ENCODE assay signal across 24 cellular contexts in genomic region chr22:48779211-48779643, GRCh38.
DNase-seq lines count a peak whose midpoint lies in the region; ATAC-seq and TF ChIP-seq lines count a peak whose summit lies in the region.
"Had no signal": no experiment of that assay in that cellular context is flagged by ENCODE, and none has a peak within 500 bp of the region (broad histone marks: within the 10 kb centered on the region; RNA-seq: fewer than 3 reads in every experiment).

No MANE protein-coding gene starts in this region.

- no peak for TF ChIP-seq CTCF in vagina (IDR thresholded peaks at IDR 0.05)

- POLR2A ChIA-PET in naive thymus-derived CD4-positive, alpha-beta T cell (lab: Charles Lee), result no interaction called here

- H3K4me1 ChIP-seq in vagina, result no peaks in the 10 kb centered on the region
- no peaks in the 10 kb centered on the region for H3K4me1 ChIP-seq in naive thymus-derived CD4-positive, alpha-beta T cell (ENCODE audit: control insufficient read depth in 2 of 2, insufficient read depth in 2 of 2, low read length in 2 of 2)
- H3K4me1 ChIP-seq: A549 had no signal

- H3K36me3 ChIP-seq in vagina, result no peaks in the 10 kb centered on the region
- no peaks in the 10 kb centered on the region for H3K36me3 ChIP-seq in naive thymus-derived CD4-positive, alpha-beta T cell (ENCODE audit: control insufficient read depth in 2 of 3, insufficient read depth in 3 of 3, low read length in 3 of 3)

- H3K9me3 ChIP-seq in vagina, result no peaks in the 10 kb centered on the region
- no peaks in the 10 kb centered on the region for H3K9me3 ChIP-seq in naive thymus-derived CD4-positive, alpha-beta T cell (ENCODE audit: control insufficient read depth in 2 of 3, low read length in 3 of 3)

- no peaks in the 10 kb centered on the region for H3K4me1 Mint-ChIP-seq in naive thymus-derived CD4-positive, alpha-beta T cell
- H3K4me1 Mint-ChIP-seq: CD4-positive, alpha-beta memory T cell had no signal

- no peaks in the 10 kb centered on the region for H3K36me3 Mint-ChIP-seq in naive thymus-derived CD4-positive, alpha-beta T cell
- H3K36me3 Mint-ChIP-seq: CD4-positive, alpha-beta memory T cell had no signal

- no peak overlapping the region for H3K27ac Mint-ChIP-seq in naive thymus-derived CD4-positive, alpha-beta T cell
- H3K27ac Mint-ChIP-seq: CD4-positive, alpha-beta memory T cell; GM23338 had no signal

- peak; percentile 70 for DNase-seq in cardiac septum (ENCODE audit: low spot score)
- DNase-seq in left cardiac atrium, result no peak
- peak; percentile 28 for DNase-seq in ecto neural progenitor cell (ENCODE audit: low spot score)
- DNase-seq in mesenteric fat pad (ENCODE audit: low spot score), result peak; percentile 85
- DNase-seq in vagina (ENCODE audit: extremely low spot score in 2 of 2), result peak; percentile 37 to 91
- no peak for DNase-seq in NCI-H2171 treated with DMSO at 0.1 percent for 48 hours (lab: John Stamatoyannopoulos, UW)
- DNase-seq in naive thymus-derived CD4-positive, alpha-beta T cell, result no peak
- DNase-seq: C1 segment of cervical spinal cord; CD4-positive, alpha-beta memory T cell; COR-L47; DMS53; H9; KBM-7; MV-4-11; NCI-H1105; NCI-H146; NCI-H1930; NCI-H2107; NCI-H446; NCI-H524 treated with DMSO at 0.1 percent for 48 hours; NCI-H774; SIG-M5 had no signal

- no peaks in the 10 kb centered on the region for H3K27me3 ChIP-seq in vagina
- no peaks in the 10 kb centered on the region for H3K27me3 ChIP-seq in naive thymus-derived CD4-positive, alpha-beta T cell (ENCODE audit: control insufficient read depth in 2 of 2, insufficient read depth in 2 of 2, low read length in 2 of 2)

- CTCF ChIA-PET in naive thymus-derived CD4-positive, alpha-beta T cell (lab: Charles Lee), result no interaction called here

- H3K4me3 ChIP-seq in vagina, result no peak overlapping the region
- no peak overlapping the region for H3K4me3 ChIP-seq in naive thymus-derived CD4-positive, alpha-beta T cell (ENCODE audit: low read length)
- H3K4me3 ChIP-seq: A549, GM23338 had no signal

- ATAC-seq in left cardiac atrium, result no peak
- ATAC-seq in naive thymus-derived CD4-positive, alpha-beta T cell, result no peak
- ATAC-seq: A549, GM23338 had no signal

- peaks cover 0 to 39% (median 31%) of the 10 kb centered on the region in 5 donors for H3K27me3 Mint-ChIP-seq in naive thymus-derived CD4-positive, alpha-beta T cell

- H3K4me3 Mint-ChIP-seq in naive thymus-derived CD4-positive, alpha-beta T cell, result no peak overlapping the region
- H3K4me3 Mint-ChIP-seq: CD4-positive, alpha-beta memory T cell; GM23338; H9 had no signal

- intact Hi-C loops in cardiac septum (cut with DNase I), result no loop called here
- intact Hi-C loops in left cardiac atrium (cut with DNase I), result no loop called here
- intact Hi-C loops in vagina (cut with DNase I), result no loop called here
- intact Hi-C loops in naive thymus-derived CD4-positive, alpha-beta T cell (cut with micrococcal nuclease), result no loop called here

- H3K27ac ChIP-seq in vagina, result no peak overlapping the region
- H3K27ac ChIP-seq in naive thymus-derived CD4-positive, alpha-beta T cell (ENCODE audit: low read depth, low read length), result no peak overlapping the region
- H3K27ac ChIP-seq: A549 had no signal

- H3K9me3 Mint-ChIP-seq in naive thymus-derived CD4-positive, alpha-beta T cell, result peaks cover 0 to 30% (median 8%) of the 10 kb centered on the region in 11 donors

- no peak for TF ChIP-seq POLR2A in vagina (IDR thresholded peaks at IDR 0.05)

Comparison
In these comparisons a context has a peak if more than half of its experiments do, and no peak if none do; other contexts are left out.
1. DNase-seq: peak in cardiac septum (single experiment), ecto neural progenitor cell (single experiment), mesenteric fat pad (single experiment) and vagina (2 of 2); none in left cardiac atrium (single experiment), NCI-H2171 treated with DMSO at 0.1 percent for 48 hours (single experiment) and naive thymus-derived CD4-positive, alpha-beta T cell (0 of 9).